In genomic region chr4:17867259-17867658, GRCh38 we compare ENCODE assay signal across 25 cellular contexts.
"Had no signal": no experiment of that assay in that cellular context is flagged by ENCODE, and none has a peak within 500 bp of the region (broad histone marks: within the 10 kb centered on the region; RNA-seq: fewer than 3 reads in every experiment).

No MANE protein-coding gene starts in this region.

- H3K4me1 ChIP-seq: colonic mucosa, esophagus squamous epithelium, gastrocnemius medialis, heart right ventricle, left lung, lower lobe of right lung had no signal

- DNase-seq: colonic mucosa; cortex of kidney; effector CD8-positive, alpha-beta T cell; effector memory CD8-positive, alpha-beta T cell; endodermal cell; erythroblast; esophagus squamous epithelium; foreskin fibroblast; foreskin melanocyte; gastrocnemius medialis; glutamatergic neuron; head of caudate nucleus; heart right ventricle; hippocampal formation; left cardiac atrium; left lung; left ventricle myocardium superior; lower lobe of right lung; mesenchymal stem cell; midbrain had no signal

- H3K4me3 ChIP-seq: colonic mucosa, esophagus squamous epithelium, gastrocnemius medialis, heart right ventricle, left lung, lower lobe of right lung had no signal

- H3K36me3 ChIP-seq: colonic mucosa, esophagus squamous epithelium, gastrocnemius medialis, left lung, lower lobe of right lung had no signal

- H3K27me3 ChIP-seq: colonic mucosa, esophagus squamous epithelium, gastrocnemius medialis, heart right ventricle, left lung had no signal

- H3K9me3 ChIP-seq: colonic mucosa, gastrocnemius medialis had no signal

- ATAC-seq: effector memory CD8-positive, alpha-beta T cell; esophagus mucosa; gastrocnemius medialis; heart right ventricle; left cardiac atrium; left lung; left ventricle myocardium superior; lower lobe of right lung had no signal

- H3K27ac ChIP-seq: colonic mucosa, epithelial cell of prostate, esophagus squamous epithelium, gastrocnemius medialis, heart right ventricle, left lung, lower lobe of right lung had no signal

- FAIRE-seq: endometrium, islet of Langerhans, keratinocyte had no signal
